Comparison of ENCODE assay signal across 3 cellular contexts in genomic region chr2:128026422-128027277, GRCh38.
TF ChIP-seq lines count a peak whose summit lies in the region.

No MANE protein-coding gene starts in this region.

TF ChIP-seq in SK-N-SH, 30 proteins besides CTCF, POLR2A, EP300 and RAD21:
- TF ChIP-seq REST (IDR thresholded peaks at IDR 0.05; ENCODE audit: low read depth, low read length) (no peak), RXRA (IDR thresholded peaks at IDR 0.05; ENCODE audit: borderline replicate concordance, low read depth) (no peak), NRF1 (IDR thresholded peaks at IDR 0.05; ENCODE audit: low read depth, low read length) (no peak), FOSL2 (IDR thresholded peaks at IDR 0.05; ENCODE audit: borderline replicate concordance, low read depth) (no peak), ZBTB33 (IDR thresholded peaks at IDR 0.05; ENCODE audit: borderline replicate concordance, low read depth) (no peak), USF1 (IDR thresholded peaks at IDR 0.05; ENCODE audit: borderline replicate concordance, low read depth) (no peak; the same call in 1 of the 2 replicates)

TF ChIP-seq in SK-N-SH treated with all-trans-retinoic acid at 6 μM for 48 hours, 23 proteins besides CTCF, POLR2A, EP300 and RAD21 (continued from another document):
- TF ChIP-seq POU6F1 (CRISPR knock-in tag; IDR thresholded peaks at IDR 0.05; ENCODE audit: borderline replicate concordance, low read depth) (no peak), OSR1 (CRISPR knock-in tag; IDR thresholded peaks at IDR 0.05) (no peak)

TF ChIP-seq in HepG2, 621 proteins besides CTCF, POLR2A, EP300 and RAD21 (continued from another document and continues in another):
- TF ChIP-seq ZNF142 (CRISPR knock-in tag; IDR thresholded peaks at IDR 0.05) (peak; percentile 17), RFXAP (CRISPR knock-in tag; IDR thresholded peaks at IDR 0.05; ENCODE audit: borderline replicate concordance) (peak; percentile 30; the same call in 1 of the 2 replicates), KLF11 (CRISPR knock-in tag; IDR thresholded peaks at IDR 0.05) (0 out of 2 replicates have a peak, but pooled peaks have one; percentile 23), TCF12 (IDR thresholded peaks at IDR 0.05) (no peak), TCF12 (CRISPR knock-in tag; IDR thresholded peaks at IDR 0.05) (0 out of 2 replicates have a peak, but pooled peaks have one; percentile 28), ZNF639 (CRISPR knock-in tag; conservative IDR thresholded peaks at IDR 0.05) (0 out of 2 replicates have a peak, but pooled peaks have one; percentile 53), KDM2A (CRISPR knock-in tag; IDR thresholded peaks at IDR 0.05; ENCODE audit: borderline replicate concordance, low read depth) (peak; percentile 62; the same call in 1 of the 2 replicates), HDAC2 (CRISPR knock-in tag; IDR thresholded peaks at IDR 0.05) (0 out of 2 replicates have a peak, but pooled peaks have one; percentile 15), ZSCAN31 (CRISPR knock-in tag; IDR thresholded peaks at IDR 0.05; ENCODE audit: low read depth) (0 out of 2 replicates have a peak, but pooled peaks have one; percentile 67), ZNF263 (CRISPR knock-in tag; IDR thresholded peaks at IDR 0.05) (0 out of 2 replicates have a peak, but pooled peaks have one; percentile 29), MED8 (CRISPR knock-in tag; IDR thresholded peaks at IDR 0.05; ENCODE audit: insufficient replicate concordance) (no peak), HOXA3 (CRISPR knock-in tag; IDR thresholded peaks at IDR 0.05) (peak; percentile 47), SALL2 (CRISPR knock-in tag; IDR thresholded peaks at IDR 0.05) (peak; percentile 41; the same call in 1 of the 2 replicates), ZFY (CRISPR knock-in tag; IDR thresholded peaks at IDR 0.05) (peak; percentile 28), SIN3A (IDR thresholded peaks at IDR 0.05; ENCODE audit: borderline replicate concordance, low read depth, low read length) (0 out of 2 replicates have a peak, but pooled peaks have one; percentile 25), SALL1 (CRISPR knock-in tag; IDR thresholded peaks at IDR 0.05) (peak; percentile 35), ZNF138 (CRISPR knock-in tag; IDR thresholded peaks at IDR 0.05; ENCODE audit: low read depth) (no peak), ZNF605 (CRISPR knock-in tag; IDR thresholded peaks at IDR 0.05) (0 out of 2 replicates have a peak, but pooled peaks have one; percentile 29), ASH2L (IDR thresholded peaks at IDR 0.05; ENCODE audit: insufficient read length, low read depth, low read length) (peak; percentile 51), ZNF598 (CRISPR knock-in tag; IDR thresholded peaks at IDR 0.05; ENCODE audit: borderline replicate concordance) (peak; percentile 30; the same call in 1 of the 2 replicates), KAT2B (IDR thresholded peaks at IDR 0.05; ENCODE audit: borderline replicate concordance, low read depth, low read length) (no peak), IKZF5 (CRISPR knock-in tag; IDR thresholded peaks at IDR 0.05) (no peak), RBM22 (optimal IDR thresholded peaks at IDR 0.05; ENCODE audit: low read length) (no peak), HDAC1 (CRISPR knock-in tag; IDR thresholded peaks at IDR 0.05) (peak; percentile 46), KAT8 (CRISPR knock-in tag; IDR thresholded peaks at IDR 0.05) (0 out of 2 replicates have a peak, but pooled peaks have one; percentile 24), SAP130 (CRISPR knock-in tag; IDR thresholded peaks at IDR 0.05; ENCODE audit: low read depth) (peak; percentile 70), NFKB2 (CRISPR knock-in tag; IDR thresholded peaks at IDR 0.05; ENCODE audit: borderline replicate concordance) (peak; percentile 26; the same call in 1 of the 2 replicates), ZNF720 (CRISPR knock-in tag; IDR thresholded peaks at IDR 0.05) (no peak), ZNF768 (CRISPR knock-in tag; IDR thresholded peaks at IDR 0.05) (no peak), MYC (CRISPR knock-in tag; IDR thresholded peaks at IDR 0.05; ENCODE audit: borderline replicate concordance) (0 out of 2 replicates have a peak, but pooled peaks have one; percentile 37), ARNT2 (CRISPR knock-in tag; IDR thresholded peaks at IDR 0.05; ENCODE audit: low read depth) (no peak), KDM5A (IDR thresholded peaks at IDR 0.05; ENCODE audit: borderline replicate concordance, low read length) (peak; percentile 42), KAT7 (CRISPR knock-in tag; IDR thresholded peaks at IDR 0.05; ENCODE audit: borderline replicate concordance) (peak; percentile 76; the same call in 1 of the 2 replicates), ZNF414 (CRISPR knock-in tag; IDR thresholded peaks at IDR 0.05) (no peak), ZNF839 (CRISPR knock-in tag; IDR thresholded peaks at IDR 0.05; ENCODE audit: borderline replicate concordance) (0 out of 2 replicates have a peak, but pooled peaks have one; percentile 15), KMT2A (CRISPR knock-in tag; IDR thresholded peaks at IDR 0.05) (peak; percentile 85), NBN (conservative IDR thresholded peaks at IDR 0.05) (no peak), GATAD1 (CRISPR knock-in tag; IDR thresholded peaks at IDR 0.05) (peak; percentile 12; the same call in 1 of the 2 replicates), CCDC6 (CRISPR knock-in tag; IDR thresholded peaks at IDR 0.05) (0 out of 2 replicates have a peak, but pooled peaks have one; percentile 14), MAZ (IDR thresholded peaks at IDR 0.05; ENCODE audit: borderline replicate concordance, low read depth, low read length) (no peak), MAZ (CRISPR knock-in tag; IDR thresholded peaks at IDR 0.05; ENCODE audit: low read depth) (peak; percentile 55), ZNF674 (CRISPR knock-in tag; IDR thresholded peaks at IDR 0.05; ENCODE audit: low read depth) (no peak), PLSCR1 (CRISPR knock-in tag; IDR thresholded peaks at IDR 0.05; ENCODE audit: borderline replicate concordance) (no peak), ZGPAT (CRISPR knock-in tag; IDR thresholded peaks at IDR 0.05) (peak; percentile 31; the same call in 1 of the 2 replicates), KDM5B (CRISPR knock-in tag; IDR thresholded peaks at IDR 0.05; ENCODE audit: borderline replicate concordance) (0 out of 2 replicates have a peak, but pooled peaks have one; percentile 61)
- TF ChIP-seq, protein P1, sequence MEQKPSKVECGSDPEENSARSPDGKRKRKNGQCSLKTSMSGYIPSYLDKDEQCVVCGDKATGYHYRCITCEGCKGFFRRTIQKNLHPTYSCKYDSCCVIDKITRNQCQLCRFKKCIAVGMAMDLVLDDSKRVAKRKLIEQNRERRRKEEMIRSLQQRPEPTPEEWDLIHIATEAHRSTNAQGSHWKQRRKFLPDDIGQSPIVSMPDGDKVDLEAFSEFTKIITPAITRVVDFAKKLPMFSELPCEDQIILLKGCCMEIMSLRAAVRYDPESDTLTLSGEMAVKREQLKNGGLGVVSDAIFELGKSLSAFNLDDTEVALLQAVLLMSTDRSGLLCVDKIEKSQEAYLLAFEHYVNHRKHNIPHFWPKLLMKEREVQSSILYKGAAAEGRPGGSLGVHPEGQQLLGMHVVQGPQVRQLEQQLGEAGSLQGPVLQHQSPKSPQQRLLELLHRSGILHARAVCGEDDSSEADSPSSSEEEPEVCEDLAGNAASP (CRISPR knock-in tag; IDR thresholded peaks at IDR 0.05; ENCODE audit: borderline replicate concordance), result 0 out of 2 replicates have a peak, but pooled peaks have one; percentile 16
- TF ChIP-seq, protein P2, sequence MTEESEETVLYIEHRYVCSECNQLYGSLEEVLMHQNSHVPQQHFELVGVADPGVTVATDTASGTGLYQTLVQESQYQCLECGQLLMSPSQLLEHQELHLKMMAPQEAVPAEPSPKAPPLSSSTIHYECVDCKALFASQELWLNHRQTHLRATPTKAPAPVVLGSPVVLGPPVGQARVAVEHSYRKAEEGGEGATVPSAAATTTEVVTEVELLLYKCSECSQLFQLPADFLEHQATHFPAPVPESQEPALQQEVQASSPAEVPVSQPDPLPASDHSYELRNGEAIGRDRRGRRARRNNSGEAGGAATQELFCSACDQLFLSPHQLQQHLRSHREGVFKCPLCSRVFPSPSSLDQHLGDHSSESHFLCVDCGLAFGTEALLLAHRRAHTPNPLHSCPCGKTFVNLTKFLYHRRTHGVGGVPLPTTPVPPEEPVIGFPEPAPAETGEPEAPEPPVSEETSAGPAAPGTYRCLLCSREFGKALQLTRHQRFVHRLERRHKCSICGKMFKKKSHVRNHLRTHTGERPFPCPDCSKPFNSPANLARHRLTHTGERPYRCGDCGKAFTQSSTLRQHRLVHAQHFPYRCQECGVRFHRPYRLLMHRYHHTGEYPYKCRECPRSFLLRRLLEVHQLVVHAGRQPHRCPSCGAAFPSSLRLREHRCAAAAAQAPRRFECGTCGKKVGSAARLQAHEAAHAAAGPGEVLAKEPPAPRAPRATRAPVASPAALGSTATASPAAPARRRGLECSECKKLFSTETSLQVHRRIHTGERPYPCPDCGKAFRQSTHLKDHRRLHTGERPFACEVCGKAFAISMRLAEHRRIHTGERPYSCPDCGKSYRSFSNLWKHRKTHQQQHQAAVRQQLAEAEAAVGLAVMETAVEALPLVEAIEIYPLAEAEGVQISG (CRISPR knock-in tag; IDR thresholded peaks at IDR 0.05), result peak; percentile 67; the same call in 1 of the 2 replicates
